ENCODE assay signal across 8 cellular contexts in the genomic region with DNA sequence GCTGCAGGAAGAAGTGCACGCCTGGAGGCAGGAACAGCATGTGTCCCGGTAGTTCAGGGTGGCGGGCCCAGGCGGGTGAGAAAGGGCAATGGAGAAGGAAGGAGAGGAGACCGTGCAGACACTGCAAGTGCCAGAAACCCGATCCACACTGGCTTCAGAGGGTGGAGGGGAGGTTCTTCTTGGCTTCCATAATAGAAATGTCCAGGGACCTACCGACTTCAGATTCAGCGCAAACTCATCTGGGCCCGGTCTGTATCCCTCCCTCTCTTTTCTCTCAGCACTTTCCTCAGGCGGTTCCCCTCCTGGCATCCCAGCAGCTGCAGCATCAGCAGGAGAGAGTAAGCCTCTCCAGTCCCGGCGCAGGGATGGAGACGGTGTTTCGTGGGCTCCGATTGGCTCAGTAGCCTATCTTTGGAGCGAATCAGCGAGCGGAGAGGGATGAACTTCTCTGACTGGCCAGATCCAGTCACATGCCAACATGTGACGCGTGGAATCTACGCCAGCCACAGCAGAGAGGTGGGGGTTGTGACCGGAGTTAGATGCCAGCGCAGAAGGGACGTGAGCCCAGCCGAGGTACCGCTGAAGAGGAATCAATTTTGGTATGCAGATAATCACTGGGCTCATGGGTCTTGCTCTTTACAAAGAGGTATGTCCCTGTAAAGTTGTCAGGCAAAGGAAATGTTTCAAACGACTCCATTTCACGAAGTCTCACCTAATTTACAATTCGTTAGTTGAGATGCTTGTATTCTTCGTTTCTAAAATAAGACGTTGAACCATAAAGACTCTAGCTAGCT. TPM values are rescaled to one million over a fixed set of nuclear protein-coding genes. Genes with fewer than 3 reads are reported as not detected.
DNase-seq lines count a peak whose midpoint lies in the region; ATAC-seq and TF ChIP-seq lines count a peak whose summit lies in the region.

No MANE protein-coding gene starts in this region.

- no peaks in the 10 kb centered on the region for H3K9me3 ChIP-seq in hepatocyte (ENCODE audit: low read depth)
- H3K9me3 ChIP-seq in aorta (ENCODE audit: control insufficient read depth, low read length), result no peaks in the 10 kb centered on the region

- H3K36me3 ChIP-seq in hepatocyte (replicated peaks; ENCODE audit: insufficient read depth, low read depth) (no peaks in the 10 kb centered on the region), rectal smooth muscle tissue (ENCODE audit: control insufficient read depth, insufficient read depth, low read length) (no peaks in the 10 kb centered on the region), aorta (ENCODE audit: control insufficient read depth in 1 of 2, insufficient read depth in 2 of 2, low read length in 1 of 2) (no peaks in the 10 kb centered on the region)

- no peaks in the 10 kb centered on the region for H3K9me2 ChIP-seq in hepatocyte (replicated peaks; ENCODE audit: insufficient read depth)

- peak overlapping the region; percentile 45 for H2AFZ ChIP-seq in hepatocyte

- no peak for TF ChIP-seq CTCF in hepatocyte (IDR thresholded peaks at IDR 0.05; ENCODE audit: poor library complexity)

- peak overlapping the region; percentile 77 for H3K4me2 ChIP-seq in hepatocyte

- H3K79me2 ChIP-seq in hepatocyte, result peaks cover 30% of the 10 kb centered on the region

- 1% methylated on average over 31 of the region's 31 CpGs for WGBS in hepatocyte (ENCODE audit: low lambda C conversion rate, missing lambda C conversion rate)
- WGBS in aorta, 2 donors, result 1% methylated on average over 31 of the region's 31 CpGs

- peak overlapping the region; percentile 28 for H3K9ac ChIP-seq in rectal smooth muscle tissue (ENCODE audit: low read length)

- intact Hi-C loops in aorta (cut with DNase I), result no loop called here

- no peaks in the 10 kb centered on the region for H4K20me1 ChIP-seq in hepatocyte (ENCODE audit: insufficient read depth, poor library complexity, severe bottlenecking)

- H3K4me3 ChIP-seq in hepatocyte (peak overlapping the region; percentile 46), rectal smooth muscle tissue (ENCODE audit: low read length) (peak overlapping the region; percentile 77), aorta (ENCODE audit: low read length in 2 of 2) (peak overlapping the region; percentile 28 to 43)

- H3K4me1 ChIP-seq in hepatocyte (ENCODE audit: insufficient read depth), result no peaks in the 10 kb centered on the region
- H3K4me1 ChIP-seq in rectal smooth muscle tissue (ENCODE audit: control insufficient read depth, insufficient read depth, low read length), result peaks cover 10% of the 10 kb centered on the region
- H3K4me1 ChIP-seq in aorta (ENCODE audit: control insufficient read depth in 1 of 2, insufficient read depth in 2 of 2, low read length in 2 of 2), result no peaks in the 10 kb centered on the region

- H3K27ac ChIP-seq in hepatocyte (peak overlapping the region; percentile 83), rectal smooth muscle tissue (ENCODE audit: low read depth, low read length) (peak overlapping the region; percentile 84), aorta (ENCODE audit: low read depth in 1 of 2, low read length in 2 of 2) (peak overlapping the region in 1 of 2 donors; percentile 31)

- DNase-seq in NCI-H2029 (lab: John Stamatoyannopoulos, UW) (peak; percentile 78), T-helper 9 cell (peak; percentile 78), astrocyte of the hippocampus (ENCODE audit: low read depth, low spot score) (peak; percentile 98), hepatocyte (ENCODE audit: low spot score) (peak; percentile 96), aorta (peak; percentile 94 to 96)

- peak; percentile 54 for ATAC-seq in GM18508 (IDR thresholded peaks at IDR 0.05; ENCODE audit: insufficient read depth, unreplicated experiment)
- ATAC-seq in HG02981 (IDR thresholded peaks at IDR 0.05; ENCODE audit: unreplicated experiment), result peak; percentile 74
- peak; percentile 95 for ATAC-seq in aorta (ENCODE audit: low FRiP score)

- H3K27me3 ChIP-seq in hepatocyte (no peaks in the 10 kb centered on the region), rectal smooth muscle tissue (ENCODE audit: control insufficient read depth, insufficient read depth, low read length) (no peaks in the 10 kb centered on the region), aorta (ENCODE audit: control insufficient read depth in 1 of 2, insufficient read depth in 2 of 2, low read length in 1 of 2) (no peaks in the 10 kb centered on the region)

RNA-seq across cellular contexts. Expression of a gene that starts 1.9 kb away (rescaled TPM):
- total RNA-seq in hepatocyte (49.8 and 55.7 TPM in 2 replicates), aorta (10 to 100 TPM; 20.6 to 31.8 TPM)
- polyA plus RNA-seq in hepatocyte (25.0 and 32.1 TPM in 2 replicates), aorta (10 to 100 TPM; 17.6 to 18.7 TPM)
